8 cellular contexts compared by ENCODE assay signal in the genomic region with DNA sequence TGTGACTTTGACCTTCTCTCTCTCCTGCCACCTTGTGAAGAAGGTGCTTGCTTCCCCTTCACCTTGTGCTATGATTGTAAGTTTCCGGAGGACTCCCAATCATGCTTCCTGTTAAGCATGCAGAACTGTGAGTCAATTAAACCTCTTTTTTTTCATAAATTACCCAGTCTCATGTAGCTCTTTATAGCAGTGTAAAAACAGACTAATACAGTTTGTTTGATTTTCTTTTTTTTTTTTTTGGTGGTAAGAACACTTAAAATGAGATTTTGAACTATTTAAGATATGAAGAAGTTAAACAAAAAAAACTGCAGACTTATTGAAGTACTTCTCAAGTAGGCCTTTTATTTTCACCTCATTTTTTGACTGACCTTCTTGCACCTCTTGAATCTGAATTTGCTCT.
"Had no signal": no experiment of that assay in that cellular context is flagged by ENCODE, and none has a peak within 500 bp of the region (broad histone marks: within the 10 kb centered on the region; RNA-seq: fewer than 3 reads in every experiment).

No MANE protein-coding gene starts in this region.

- H2AFZ ChIP-seq: GM23248 had no signal

- ATAC-seq: HCT116, K562 had no signal

- H3K27ac Mint-ChIP-seq: HFFc6 had no signal

- H3K4me1 ChIP-seq: HAP-1 had no signal

- DNase-seq: GM23248, GOT3, H7, HFFc6, IMR-90 had no signal

- H3K9ac ChIP-seq: GM23248 had no signal

- H3K27ac ChIP-seq: GM23248 had no signal

- H3K4me3 Mint-ChIP-seq: HFFc6 had no signal

- H3K4me3 ChIP-seq: GM23248, HAP-1, K562 had no signal

- H3K36me3 ChIP-seq: HAP-1 had no signal

- H3K9me3 ChIP-seq: HAP-1 had no signal
